2 cellular contexts compared by ENCODE assay signal in genomic region chr7:28517606-28518005, GRCh38.
TF ChIP-seq lines count a peak whose summit lies in the region.

No MANE protein-coding gene starts in this region.

TF ChIP-seq in GM23338, 12 proteins besides CTCF, POLR2A, EP300 and RAD21 (continued from another document):
- TF ChIP-seq ZNF462 (CRISPR knock-in tag; IDR thresholded peaks at IDR 0.05), result no peak
- no peak for TF ChIP-seq EZH2phosphoT487 (IDR thresholded peaks at IDR 0.05; ENCODE audit: unreplicated experiment)
- TF ChIP-seq ETS1 (IDR thresholded peaks at IDR 0.05), result no peak
- TF ChIP-seq REST (IDR thresholded peaks at IDR 0.05; ENCODE audit: unreplicated experiment), result no peak
- TF ChIP-seq JUNB (IDR thresholded peaks at IDR 0.05; ENCODE audit: unreplicated experiment), result no peak

TF ChIP-seq in H1, 55 proteins besides CTCF, POLR2A, EP300 and RAD21 (continued from another document):
- TF ChIP-seq HDAC2 (IDR thresholded peaks at IDR 0.05; ENCODE audit: borderline replicate concordance in 1 of 2, low read depth in 2 of 2, low read length in 2 of 2) (no peak), FOSL1 (IDR thresholded peaks at IDR 0.05; ENCODE audit: insufficient read depth, low read depth, low read length) (no peak), HDAC6 (IDR thresholded peaks at IDR 0.05; ENCODE audit: low read depth, low read length) (no peak), SAP30 (IDR thresholded peaks at IDR 0.05; ENCODE audit: insufficient read depth, insufficient replicate concordance, low read length) (no peak), TEAD4 (IDR thresholded peaks at IDR 0.05; ENCODE audit: low read depth, low read length) (no peak), SIRT6 (IDR thresholded peaks at IDR 0.05; ENCODE audit: low read length) (no peak)
TF ChIP-seq in H1: peak in this region for 0.
